In genomic region chr5:6585939-6586646, GRCh38 we compare ENCODE assay signal across 1 cellular context.
TF ChIP-seq lines count a peak whose summit lies in the region.

No MANE protein-coding gene starts in this region.

TF ChIP-seq in HEK293, 187 proteins besides CTCF, POLR2A, EP300 and RAD21:
- TF ChIP-seq ZBTB48 (tag by site-specific recombination; IDR thresholded peaks at IDR 0.05) (0 out of 2 replicates have a peak, but pooled peaks have one; percentile 15), ZNF785 (tag by site-specific recombination; IDR thresholded peaks at IDR 0.05) (no peak), ZNF341 (tag by site-specific recombination; IDR thresholded peaks at IDR 0.05; ENCODE audit: low read depth) (peak; percentile 59), KLF8 (tag by site-specific recombination; IDR thresholded peaks at IDR 0.05) (no peak), PRDM6 (tag by site-specific recombination; IDR thresholded peaks at IDR 0.05) (no peak), EGR2 (tag by site-specific recombination; IDR thresholded peaks at IDR 0.05; ENCODE audit: low read depth) (peak; percentile 61; the same call in 1 of the 2 replicates), ZSCAN18 (tag by site-specific recombination; IDR thresholded peaks at IDR 0.05) (no peak), ZNF292 (tag by site-specific recombination; IDR thresholded peaks at IDR 0.05; ENCODE audit: borderline replicate concordance, low read depth) (no peak)
TF ChIP-seq in HEK293: peak in this region for 3.
